Comparison of ENCODE assay signal across 1 cellular context in genomic region chr14:66121859-66122258, GRCh38.
TF ChIP-seq lines count a peak whose summit lies in the region.

No MANE protein-coding gene starts in this region.

TF ChIP-seq in GM23338, 12 proteins besides CTCF, POLR2A, EP300 and RAD21:
- TF ChIP-seq ZNF462 (CRISPR knock-in tag; IDR thresholded peaks at IDR 0.05) (no peak), POLR2AphosphoS5 (IDR thresholded peaks at IDR 0.05; ENCODE audit: low read depth) (no peak), ZNF114 (CRISPR knock-in tag; IDR thresholded peaks at IDR 0.05) (no peak), STAT1 (IDR thresholded peaks at IDR 0.05; ENCODE audit: unreplicated experiment) (no peak), JUNB (IDR thresholded peaks at IDR 0.05; ENCODE audit: unreplicated experiment) (no peak), CREB1 (CRISPR knock-in tag; IDR thresholded peaks at IDR 0.05; ENCODE audit: low read depth) (no peak), NANOG (IDR thresholded peaks at IDR 0.05; ENCODE audit: borderline replicate concordance) (no peak), EZH2phosphoT487 (IDR thresholded peaks at IDR 0.05; ENCODE audit: unreplicated experiment) (no peak), ZNF331 (CRISPR knock-in tag; IDR thresholded peaks at IDR 0.05; ENCODE audit: low read depth) (no peak), EZH2 (IDR thresholded peaks at IDR 0.05; ENCODE audit: low read depth, unreplicated experiment) (no peak)
- TF ChIP-seq, protein P1, sequence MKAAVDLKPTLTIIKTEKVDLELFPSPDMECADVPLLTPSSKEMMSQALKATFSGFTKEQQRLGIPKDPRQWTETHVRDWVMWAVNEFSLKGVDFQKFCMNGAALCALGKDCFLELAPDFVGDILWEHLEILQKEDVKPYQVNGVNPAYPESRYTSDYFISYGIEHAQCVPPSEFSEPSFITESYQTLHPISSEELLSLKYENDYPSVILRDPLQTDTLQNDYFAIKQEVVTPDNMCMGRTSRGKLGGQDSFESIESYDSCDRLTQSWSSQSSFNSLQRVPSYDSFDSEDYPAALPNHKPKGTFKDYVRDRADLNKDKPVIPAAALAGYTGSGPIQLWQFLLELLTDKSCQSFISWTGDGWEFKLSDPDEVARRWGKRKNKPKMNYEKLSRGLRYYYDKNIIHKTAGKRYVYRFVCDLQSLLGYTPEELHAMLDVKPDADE (IDR thresholded peaks at IDR 0.05): no peak
- TF ChIP-seq, protein P2, sequence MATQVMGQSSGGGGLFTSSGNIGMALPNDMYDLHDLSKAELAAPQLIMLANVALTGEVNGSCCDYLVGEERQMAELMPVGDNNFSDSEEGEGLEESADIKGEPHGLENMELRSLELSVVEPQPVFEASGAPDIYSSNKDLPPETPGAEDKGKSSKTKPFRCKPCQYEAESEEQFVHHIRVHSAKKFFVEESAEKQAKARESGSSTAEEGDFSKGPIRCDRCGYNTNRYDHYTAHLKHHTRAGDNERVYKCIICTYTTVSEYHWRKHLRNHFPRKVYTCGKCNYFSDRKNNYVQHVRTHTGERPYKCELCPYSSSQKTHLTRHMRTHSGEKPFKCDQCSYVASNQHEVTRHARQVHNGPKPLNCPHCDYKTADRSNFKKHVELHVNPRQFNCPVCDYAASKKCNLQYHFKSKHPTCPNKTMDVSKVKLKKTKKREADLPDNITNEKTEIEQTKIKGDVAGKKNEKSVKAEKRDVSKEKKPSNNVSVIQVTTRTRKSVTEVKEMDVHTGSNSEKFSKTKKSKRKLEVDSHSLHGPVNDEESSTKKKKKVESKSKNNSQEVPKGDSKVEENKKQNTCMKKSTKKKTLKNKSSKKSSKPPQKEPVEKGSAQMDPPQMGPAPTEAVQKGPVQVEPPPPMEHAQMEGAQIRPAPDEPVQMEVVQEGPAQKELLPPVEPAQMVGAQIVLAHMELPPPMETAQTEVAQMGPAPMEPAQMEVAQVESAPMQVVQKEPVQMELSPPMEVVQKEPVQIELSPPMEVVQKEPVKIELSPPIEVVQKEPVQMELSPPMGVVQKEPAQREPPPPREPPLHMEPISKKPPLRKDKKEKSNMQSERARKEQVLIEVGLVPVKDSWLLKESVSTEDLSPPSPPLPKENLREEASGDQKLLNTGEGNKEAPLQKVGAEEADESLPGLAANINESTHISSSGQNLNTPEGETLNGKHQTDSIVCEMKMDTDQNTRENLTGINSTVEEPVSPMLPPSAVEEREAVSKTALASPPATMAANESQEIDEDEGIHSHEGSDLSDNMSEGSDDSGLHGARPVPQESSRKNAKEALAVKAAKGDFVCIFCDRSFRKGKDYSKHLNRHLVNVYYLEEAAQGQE (IDR thresholded peaks at IDR 0.05; ENCODE audit: unreplicated experiment): no peak
